10 cellular contexts compared by ENCODE assay signal in the genomic region with DNA sequence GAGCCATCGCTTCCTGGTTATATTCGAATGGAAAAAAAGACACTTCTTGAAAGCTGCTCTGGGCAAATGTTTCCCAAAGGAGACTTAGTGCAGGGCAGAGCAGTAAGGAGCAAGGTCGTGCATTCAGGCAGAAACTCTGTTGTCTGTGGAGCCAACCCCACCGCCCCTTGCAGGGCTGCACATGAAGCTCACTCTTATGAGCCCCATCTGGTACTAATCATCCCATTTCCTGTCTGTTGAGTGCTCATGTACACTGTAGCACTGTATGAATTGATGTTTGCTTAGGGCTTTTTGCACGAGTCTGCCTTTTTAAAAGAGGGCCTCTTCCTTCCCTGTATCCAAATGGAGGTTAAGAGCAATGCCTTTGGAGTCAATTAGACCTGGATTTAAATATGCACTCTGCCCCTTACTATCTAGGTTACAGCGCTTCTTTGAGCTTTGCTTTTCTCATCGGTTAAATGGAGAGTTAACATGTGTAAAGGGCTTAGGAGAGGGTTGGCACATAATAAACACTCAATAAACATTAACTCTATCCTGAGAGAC. TPM values are rescaled to one million over a fixed set of nuclear protein-coding genes. Genes with fewer than 3 reads are reported as not detected.
DNase-seq lines count a peak whose midpoint lies in the region; ATAC-seq and TF ChIP-seq lines count a peak whose summit lies in the region.
"Had no signal": no experiment of that assay in that cellular context is flagged by ENCODE, and none has a peak within 500 bp of the region (broad histone marks: within the 10 kb centered on the region; RNA-seq: fewer than 3 reads in every experiment).

No MANE protein-coding gene starts in this region.

- DNase-seq in DMS53 treated with DMSO at 0.1 percent for 48 hours (lab: John Stamatoyannopoulos, UW; ENCODE audit: unreplicated experiment), result peak; percentile 85
- peak; percentile 80 for DNase-seq in NCI-H1436 (lab: John Stamatoyannopoulos, UW)
- DNase-seq in SK-N-MC (ENCODE audit: low read depth, low spot score), result peak; percentile 96
- DNase-seq in mesothelial cell of epicardium (ENCODE audit: low spot score in 2 of 2, unreplicated experiment in 2 of 2), result no peak
- DNase-seq in PC-3, result no peak
- no peak for DNase-seq in transverse colon
- no peak for DNase-seq in NK-92 treated with Interleukin-12 subunit alpha and Interleukin-12 subunit beta, amount 100 ng/mL, for 24 hours (lab: John Stamatoyannopoulos, UW)
- DNase-seq in stimulated activated CD4-positive, alpha-beta T cell treated with anti-CD3 and anti-CD28 coated beads, Interleukin-4, amount 100 ng/mL, for 1 hour, result no peak
- DNase-seq: activated CD8-positive, alpha-beta memory T cell treated with anti-CD3 and anti-CD28 coated beads, Interleukin-2, amount 50 U/mL, for 48 hours had no signal

- H3K79me2 ChIP-seq in PC-3 (ENCODE audit: low read length), result no peaks in the 10 kb centered on the region

- TF ChIP-seq EP300 in transverse colon (IDR thresholded peaks at IDR 0.05; ENCODE audit: low read depth), result no peak

- no peaks in the 10 kb centered on the region for H3K9me2 ChIP-seq in PC-3 (replicated peaks; ENCODE audit: low read length)

- ATAC-seq in PC-3, result no peak
- ATAC-seq: Panc1 had no signal

- peak overlapping the region; percentile 49 for H3K27ac Mint-ChIP-seq in mesothelial cell of epicardium

- in situ Hi-C loops in transverse colon (cut with MboI; ENCODE audit: low pct_ligation_motif_present in 1 of 4, low pct_unique_long_range_greater_than_20kb in 1 of 4, low sequenced_read_pairs in 3 of 4), result no loop called here

- H2AFZ ChIP-seq in PC-3 (ENCODE audit: low read length), result no peak overlapping the region

- H3K36me3 ChIP-seq in SK-N-MC (ENCODE audit: insufficient read depth, low read length), result no peaks in the 10 kb centered on the region
- H3K36me3 ChIP-seq in PC-3 (ENCODE audit: low read depth, low read length), result no peaks in the 10 kb centered on the region
- no peaks in the 10 kb centered on the region for H3K36me3 ChIP-seq in transverse colon

- no peaks in the 10 kb centered on the region for H3K36me3 Mint-ChIP-seq in mesothelial cell of epicardium

- H3K4me2 ChIP-seq in PC-3 (ENCODE audit: low read length), result no peak overlapping the region

- H3K9ac ChIP-seq in SK-N-MC (ENCODE audit: insufficient read length) (no peak overlapping the region), PC-3 (ENCODE audit: low read length) (no peak overlapping the region)

- no TSS peak for BruUV-seq in PC-3 (replicated peaks; lab: Mats Ljungman, UMichigan)

- H3K9me3 Mint-ChIP-seq in mesothelial cell of epicardium, result no peaks in the 10 kb centered on the region

- intact Hi-C loops in PC-3 (cut with micrococcal nuclease) (no loop called here), transverse colon (cut with DNase I; ENCODE audit: low total_unique reads) (no loop called here)

- no peaks in the 10 kb centered on the region for H3F3A ChIP-seq in PC-3 (ENCODE audit: low read length, unreplicated experiment)

- no peaks in the 10 kb centered on the region for H3K9me3 ChIP-seq in SK-N-MC (ENCODE audit: low read depth, low read length)
- no peaks in the 10 kb centered on the region for H3K9me3 ChIP-seq in PC-3 (ENCODE audit: low read length)
- no peaks in the 10 kb centered on the region for H3K9me3 ChIP-seq in transverse colon

- H3K4me3 Mint-ChIP-seq in mesothelial cell of epicardium, result no peak overlapping the region

- 66 to 70% methylated on average over 4 to 7 of the region's 7 CpGs for WGBS in transverse colon (ENCODE audit: low coverage in 1 of 2), 2 donors

- no peaks in the 10 kb centered on the region for H4K20me1 ChIP-seq in PC-3 (ENCODE audit: low read length)

- peak overlapping the region; percentile 53 for H3K4me3 ChIP-seq in SK-N-MC
- no peak overlapping the region for H3K4me3 ChIP-seq in PC-3 (ENCODE audit: low read length)
- no peak overlapping the region for H3K4me3 ChIP-seq in transverse colon

- POLR2A ChIA-PET in PC-3 (lab: Charles Lee; ENCODE audit: unreplicated experiment), result no interaction called here

- H3K4me1 Mint-ChIP-seq in mesothelial cell of epicardium, result peaks cover 19% of the 10 kb centered on the region

- H3K27ac ChIP-seq in SK-N-MC (peak overlapping the region; percentile 6; the same call in 1 of the 2 replicates), PC-3 (ENCODE audit: low read length) (no peak overlapping the region), transverse colon (no peak overlapping the region)

- no peak for TF ChIP-seq POLR2A in transverse colon (IDR thresholded peaks at IDR 0.05)

- H3K27me3 ChIP-seq in PC-3 (ENCODE audit: low read length) (no peaks in the 10 kb centered on the region), transverse colon (no peaks in the 10 kb centered on the region)

- TF ChIP-seq CTCF in mesothelial cell of epicardium (IDR thresholded peaks at IDR 0.05; ENCODE audit: unreplicated experiment) (no peak), PC-3 (conservative IDR thresholded peaks at IDR 0.05; ENCODE audit: low read depth, low read length) (no peak), transverse colon (IDR thresholded peaks at IDR 0.05) (no peak)

- CTCF ChIA-PET in PC-3 (lab: Charles Lee), result no interaction called here

- H3K27me3 Mint-ChIP-seq in mesothelial cell of epicardium (ENCODE audit: low read depth), result peaks cover 11% of the 10 kb centered on the region

- no peaks in the 10 kb centered on the region for H3K4me1 ChIP-seq in PC-3 (ENCODE audit: insufficient read depth, low read length)
- H3K4me1 ChIP-seq in transverse colon, result no peaks in the 10 kb centered on the region

RNA-seq across cellular contexts. Expression of gene HMHB1, which starts 25.4 kb away (rescaled TPM):
- total RNA-seq in mesothelial cell of epicardium, result not detected in 3 replicates
- not detected in 2 replicates for total RNA-seq in PC-3 (2014; rRNA removed)
- total RNA-seq in transverse colon, result not detected

Comparison
In these comparisons a context has a peak if more than half of its experiments do, and no peak if none do; other contexts are left out.
1. DNase-seq: peak in DMS53 treated with DMSO at 0.1 percent for 48 hours (single experiment), NCI-H1436 (single experiment) and SK-N-MC (single experiment); none in mesothelial cell of epicardium (0 of 2), PC-3 (single experiment), transverse colon (single experiment), NK-92 treated with Interleukin-12 subunit alpha and Interleukin-12 subunit beta, amount 100 ng/mL, for 24 hours (single experiment) and stimulated activated CD4-positive, alpha-beta T cell treated with anti-CD3 and anti-CD28 coated beads, Interleukin-4, amount 100 ng/mL, for 1 hour (single experiment).